In genomic region chr5:145775893-145776444, GRCh38 we compare ENCODE assay signal across 9 cellular contexts. TPM values are rescaled to one million over a fixed set of nuclear protein-coding genes. Genes with fewer than 3 reads are reported as not detected.
DNase-seq lines count a peak whose midpoint lies in the region; ATAC-seq and TF ChIP-seq lines count a peak whose summit lies in the region.
"Had no signal": no experiment of that assay in that cellular context is flagged by ENCODE, and none has a peak within 500 bp of the region (broad histone marks: within the 10 kb centered on the region; RNA-seq: fewer than 3 reads in every experiment).

No MANE protein-coding gene starts in this region.

- no peak for TF ChIP-seq CTCF in AG09319 (IDR thresholded peaks at IDR 0.05; ENCODE audit: low read depth, low read length)

- ATAC-seq in GM18858 (IDR thresholded peaks at IDR 0.05; ENCODE audit: unreplicated experiment): no peak

- DNase-seq in AG09319 (ENCODE audit: extremely low read depth, low read depth): peak; percentile 55
- peak; percentile 26 for DNase-seq in NOMO-1 treated with dmso at 0.1 percent for 144 hours (lab: John Stamatoyannopoulos, UW; ENCODE audit: unreplicated experiment)
- peak; percentile 55 for DNase-seq in epithelial cell of prostate (ENCODE audit: low read depth, low spot score)
- peak; percentile 78 for DNase-seq in myocyte (ENCODE audit: low read depth)
- DNase-seq in amygdala (lab: John Stamatoyannopoulos, UW): no peak
- no peak for DNase-seq in NCI-H345 (lab: John Stamatoyannopoulos, UW)
- no peak for DNase-seq in stimulated activated CD4-positive, alpha-beta T cell treated with anti-CD3 and anti-CD28 coated beads, Interleukin-2, amount 100 ng/mL, for 24 hours
- DNase-seq: SHP77 treated with DMSO at 0.1 percent for 48 hours had no signal

- peak overlapping the region; percentile 10 for H3K27ac ChIP-seq in epithelial cell of prostate

RNA-seq across cellular contexts. Expression of gene PRELID2, which starts 59.2 kb away (rescaled TPM):
- 1.8 TPM in 2 replicates for total RNA-seq in myocyte
- polyA plus RNA-seq in myocyte (2012): 4.0 TPM

Comparison
In these comparisons a context has a peak if more than half of its experiments do, and no peak if none do; other contexts are left out.
1. DNase-seq: peak in AG09319 (single experiment), NOMO-1 treated with dmso at 0.1 percent for 144 hours (single experiment), epithelial cell of prostate (single experiment) and myocyte (single experiment); none in amygdala (0 of 56), NCI-H345 (single experiment) and stimulated activated CD4-positive, alpha-beta T cell treated with anti-CD3 and anti-CD28 coated beads, Interleukin-2, amount 100 ng/mL, for 24 hours (0 of 2).